36 cellular contexts compared by ENCODE assay signal in the genomic region with DNA sequence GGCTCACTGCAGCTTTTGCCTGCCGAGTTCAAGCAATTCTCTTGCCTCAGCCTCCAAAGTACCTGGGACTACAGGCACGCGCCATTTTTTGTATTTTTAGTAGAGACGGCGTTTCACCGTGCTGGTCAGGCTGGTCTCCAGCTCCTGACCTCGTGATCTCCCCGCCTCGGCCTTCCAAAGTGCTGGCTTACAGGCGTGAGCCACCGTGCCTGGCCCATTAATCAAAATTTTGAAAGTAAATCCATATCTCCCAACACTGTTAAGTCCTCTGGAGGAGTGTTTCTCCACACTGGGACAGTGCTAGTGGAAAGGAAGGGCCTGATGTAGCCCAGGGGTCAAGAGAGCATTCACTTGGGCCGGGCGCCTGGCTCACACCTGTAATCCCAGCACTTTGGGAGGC.
"Had no signal": no experiment of that assay in that cellular context is flagged by ENCODE, and none has a peak within 500 bp of the region (broad histone marks: within the 10 kb centered on the region; RNA-seq: fewer than 3 reads in every experiment).

No MANE protein-coding gene starts in this region.

- H3K36me3 ChIP-seq: ascending aorta, cardiac muscle cell had no signal

- H3K27me3 Mint-ChIP-seq: activated B cell treated with CpG ODN at 0.5 μM for 24 hours; activated CD4-positive, alpha-beta memory T cell treated with anti-CD3 and anti-CD28 coated beads for 36 hours; activated CD4-positive, alpha-beta T cell treated with anti-CD3 and anti-CD28 coated beads, Interleukin-2, amount 10 ng/mL, durations not matched to agents 24 days and 14 days; activated CD8-positive, alpha-beta memory T cell treated with anti-CD3 and anti-CD28 coated beads, Interleukin-2, amount 10 ng/mL, durations not matched to agents 7 days and 5 days; activated CD8-positive, alpha-beta T cell treated with anti-CD3 and anti-CD28 coated beads for 36 hours; activated naive CD4-positive, alpha-beta T cell treated with anti-CD3 and anti-CD28 coated beads, Interleukin-2, amount 10 ng/mL, durations not matched to agents 7 days and 5 days; activated naive CD4-positive, alpha-beta T cell treated with anti-CD3 and anti-CD28 coated beads, Interleukin-2, amount 50 U/mL, for 24 hours; activated naive CD8-positive, alpha-beta T cell; activated naive CD8-positive, alpha-beta T cell treated with anti-CD3 and anti-CD28 coated beads, Interleukin-2, amount 10 ng/mL, durations not matched to agents 7 days and 5 days; activated naive CD8-positive, alpha-beta T cell treated with anti-CD3 and anti-CD28 coated beads, Interleukin-2, amount 50 U/mL, for 24 hours; activated T-cell treated with anti-CD3 and anti-CD28 coated beads, Interleukin-2, amount 50 U/mL, for 24 hours; central memory CD8-positive, alpha-beta T cell had no signal

- ATAC-seq: activated CD8-positive, alpha-beta memory T cell treated with anti-CD3 and anti-CD28 coated beads, Interleukin-2, amount 10 ng/mL, durations not matched to agents 7 days and 5 days; activated CD8-positive, alpha-beta T cell treated with anti-CD3 and anti-CD28 coated beads for 36 hours; activated naive CD8-positive, alpha-beta T cell treated with anti-CD3 and anti-CD28 coated beads, Interleukin-2, amount 50 U/mL, for 24 hours had no signal

- H3K27ac ChIP-seq: ascending aorta, cardiac muscle cell, VCaP had no signal

- H3K9me3 ChIP-seq: ascending aorta had no signal

- H3K4me3 ChIP-seq: ascending aorta, cardiac muscle cell had no signal

- DNase-seq: activated B cell treated with CpG ODN at 0.5 μM for 24 hours; activated CD4-positive, alpha-beta memory T cell treated with anti-CD3 and anti-CD28 coated beads for 36 hours; activated CD4-positive, alpha-beta T cell treated with anti-CD3 and anti-CD28 coated beads for 4 hours; activated CD4-positive, alpha-beta T cell treated with anti-CD3 and anti-CD28 coated beads, Interleukin-2, amount 10 ng/mL, durations not matched to agents 24 days and 14 days; activated CD4-positive, alpha-beta T cell treated with anti-CD3 and anti-CD28 coated beads, Interleukin-2, amount 50 U/mL, for 1 hour; activated CD4-positive, alpha-beta T cell treated with anti-CD3 and anti-CD28 coated beads, Interleukin-2, amount 50 U/mL, for 4 hours; activated CD4-positive, CD25-positive, alpha-beta regulatory T cell treated with anti-CD3 and anti-CD28 coated beads, Interleukin-2, amount 50 U/mL, for 72 hours; activated CD8-positive, alpha-beta memory T cell treated with anti-CD3 and anti-CD28 coated beads for 24 hours; activated CD8-positive, alpha-beta memory T cell treated with anti-CD3 and anti-CD28 coated beads, Interleukin-2, amount 10 ng/mL, durations not matched to agents 7 days and 5 days; activated CD8-positive, alpha-beta memory T cell treated with anti-CD3 and anti-CD28 coated beads, Interleukin-2, amount 50 U/mL, for 48 hours; activated CD8-positive, alpha-beta T cell treated with anti-CD3 and anti-CD28 coated beads for 36 hours; activated effector memory CD4-positive, alpha-beta T cell treated with Interleukin-2 at 50 U/mL for 16 hours; activated gamma-delta T cell; activated naive CD4-positive, alpha-beta T cell treated with anti-CD3 and anti-CD28 coated beads, Interleukin-2, amount 10 ng/mL, durations not matched to agents 7 days and 5 days; activated naive CD4-positive, alpha-beta T cell treated with Interleukin-2 at 50 U/mL for 16 hours; activated naive CD8-positive, alpha-beta T cell treated with anti-CD3 and anti-CD28 coated beads, Interleukin-2, amount 10 ng/mL, durations not matched to agents 7 days and 5 days; activated naive CD8-positive, alpha-beta T cell treated with anti-CD3 and anti-CD28 coated beads, Interleukin-2, amount 50 U/mL, for 24 hours; activated T-cell treated with anti-CD3 and anti-CD28 coated beads, Interleukin-2, amount 50 U/mL, for 24 hours; activated T-cell treated with anti-CD3 and anti-CD28 coated beads, Interleukin-2, amount 50 U/mL, for 48 hours; amygdala; anterior cingulate cortex; caudate nucleus; cerebellar nuclear complex; T-helper 1 cell; T-helper 2 cell; T-helper 9 cell had no signal

- H3K27me3 ChIP-seq: ascending aorta, cardiac muscle cell had no signal

- H3K4me1 ChIP-seq: ascending aorta had no signal

- H3K9me3 Mint-ChIP-seq: activated naive CD4-positive, alpha-beta T cell treated with anti-CD3 and anti-CD28 coated beads, Interleukin-2, amount 50 U/mL, for 24 hours; activated naive CD8-positive, alpha-beta T cell treated with anti-CD3 and anti-CD28 coated beads, Interleukin-2, amount 10 ng/mL, durations not matched to agents 7 days and 5 days; activated naive CD8-positive, alpha-beta T cell treated with anti-CD3 and anti-CD28 coated beads, Interleukin-2, amount 50 U/mL, for 24 hours; activated T-cell treated with anti-CD3 and anti-CD28 coated beads, Interleukin-2, amount 50 U/mL, for 24 hours; activated T-helper 2 cell treated with anti-CD3 and anti-CD28 coated beads, Interferon-gamma antibody, Interleukin-2, Interleukin-4, amounts not matched to agents 10 μg/mL and 5 μg/mL and 100 μg/mL, durations not matched to agents 14 hours and 24 hours and 36 hours; T-helper 2 cell treated with Interferon-gamma antibody and Interleukin-4, amounts not matched to agents 5 μg/mL and 100 μg/mL, for 36 hours had no signal

- H3K36me3 Mint-ChIP-seq: activated CD4-positive, alpha-beta memory T cell treated with anti-CD3 and anti-CD28 coated beads for 36 hours; activated CD8-positive, alpha-beta memory T cell treated with anti-CD3 and anti-CD28 coated beads, Interleukin-2, amount 10 ng/mL, durations not matched to agents 7 days and 5 days; activated naive CD4-positive, alpha-beta T cell treated with anti-CD3 and anti-CD28 coated beads, Interleukin-2, amount 10 ng/mL, durations not matched to agents 7 days and 5 days; activated naive CD4-positive, alpha-beta T cell treated with anti-CD3 and anti-CD28 coated beads, Interleukin-2, amount 50 U/mL, for 24 hours; activated naive CD8-positive, alpha-beta T cell; activated naive CD8-positive, alpha-beta T cell treated with anti-CD3 and anti-CD28 coated beads, Interleukin-2, amount 10 ng/mL, durations not matched to agents 7 days and 5 days; brain had no signal

- H3K4me1 Mint-ChIP-seq: activated B cell treated with CpG ODN at 0.5 μM for 24 hours; activated CD4-positive, alpha-beta T cell treated with anti-CD3 and anti-CD28 coated beads, Interleukin-2, amount 10 ng/mL, durations not matched to agents 24 days and 14 days; activated CD8-positive, alpha-beta memory T cell treated with anti-CD3 and anti-CD28 coated beads, Interleukin-2, amount 10 ng/mL, durations not matched to agents 7 days and 5 days; activated naive CD4-positive, alpha-beta T cell treated with anti-CD3 and anti-CD28 coated beads, Interleukin-2, amount 10 ng/mL, durations not matched to agents 7 days and 5 days; activated naive CD4-positive, alpha-beta T cell treated with anti-CD3 and anti-CD28 coated beads, Interleukin-2, amount 50 U/mL, for 24 hours; activated naive CD8-positive, alpha-beta T cell treated with anti-CD3 and anti-CD28 coated beads, Interleukin-2, amount 10 ng/mL, durations not matched to agents 7 days and 5 days; activated naive CD8-positive, alpha-beta T cell treated with anti-CD3 and anti-CD28 coated beads, Interleukin-2, amount 50 U/mL, for 24 hours; central memory CD8-positive, alpha-beta T cell had no signal

- H3K27ac Mint-ChIP-seq: activated B cell treated with CpG ODN at 0.5 μM for 24 hours; activated CD4-positive, alpha-beta memory T cell treated with anti-CD3 and anti-CD28 coated beads for 36 hours; activated CD4-positive, alpha-beta T cell treated with anti-CD3 and anti-CD28 coated beads, Interleukin-2, amount 10 ng/mL, durations not matched to agents 24 days and 14 days; activated CD8-positive, alpha-beta memory T cell treated with anti-CD3 and anti-CD28 coated beads, Interleukin-2, amount 10 ng/mL, durations not matched to agents 7 days and 5 days; activated CD8-positive, alpha-beta T cell treated with anti-CD3 and anti-CD28 coated beads for 36 hours; activated naive CD4-positive, alpha-beta T cell treated with anti-CD3 and anti-CD28 coated beads, Interleukin-2, amount 10 ng/mL, durations not matched to agents 7 days and 5 days; activated naive CD4-positive, alpha-beta T cell treated with anti-CD3 and anti-CD28 coated beads, Interleukin-2, amount 50 U/mL, for 24 hours; activated naive CD8-positive, alpha-beta T cell; activated naive CD8-positive, alpha-beta T cell treated with anti-CD3 and anti-CD28 coated beads, Interleukin-2, amount 10 ng/mL, durations not matched to agents 7 days and 5 days; activated naive CD8-positive, alpha-beta T cell treated with anti-CD3 and anti-CD28 coated beads, Interleukin-2, amount 50 U/mL, for 24 hours; activated T-cell treated with anti-CD3 and anti-CD28 coated beads, Interleukin-2, amount 50 U/mL, for 24 hours; activated T-helper 2 cell treated with anti-CD3 and anti-CD28 coated beads, Interferon-gamma antibody, Interleukin-2, Interleukin-4, amounts not matched to agents 10 μg/mL and 5 μg/mL and 100 μg/mL, durations not matched to agents 14 hours and 24 hours and 36 hours; brain; T-helper 1 cell treated with Interleukin-12 subunit alpha and Interleukin-12 subunit beta and Interleukin-4 antibody, amounts not matched to agents 30 μg/mL and 1 μg/mL, for 36 hours; T-helper 2 cell treated with Interferon-gamma antibody and Interleukin-4, amounts not matched to agents 5 μg/mL and 100 μg/mL, for 36 hours had no signal

- H3K4me3 Mint-ChIP-seq: activated B cell treated with CpG ODN at 0.5 μM for 24 hours; activated CD4-positive, alpha-beta memory T cell treated with anti-CD3 and anti-CD28 coated beads for 36 hours; activated CD4-positive, alpha-beta T cell treated with anti-CD3 and anti-CD28 coated beads, Interleukin-2, amount 10 ng/mL, durations not matched to agents 24 days and 14 days; activated CD8-positive, alpha-beta memory T cell treated with anti-CD3 and anti-CD28 coated beads, Interleukin-2, amount 10 ng/mL, durations not matched to agents 7 days and 5 days; activated CD8-positive, alpha-beta T cell treated with anti-CD3 and anti-CD28 coated beads for 36 hours; activated naive CD4-positive, alpha-beta T cell treated with anti-CD3 and anti-CD28 coated beads, Interleukin-2, amount 10 ng/mL, durations not matched to agents 7 days and 5 days; activated naive CD4-positive, alpha-beta T cell treated with anti-CD3 and anti-CD28 coated beads, Interleukin-2, amount 50 U/mL, for 24 hours; activated naive CD8-positive, alpha-beta T cell; activated naive CD8-positive, alpha-beta T cell treated with anti-CD3 and anti-CD28 coated beads, Interleukin-2, amount 10 ng/mL, durations not matched to agents 7 days and 5 days; activated naive CD8-positive, alpha-beta T cell treated with anti-CD3 and anti-CD28 coated beads, Interleukin-2, amount 50 U/mL, for 24 hours; activated T-cell treated with anti-CD3 and anti-CD28 coated beads, Interleukin-2, amount 50 U/mL, for 24 hours; brain; central memory CD8-positive, alpha-beta T cell; T-helper 1 cell treated with Interleukin-12 subunit alpha and Interleukin-12 subunit beta and Interleukin-4 antibody, amounts not matched to agents 30 μg/mL and 1 μg/mL, for 36 hours; T-helper 2 cell treated with Interferon-gamma antibody and Interleukin-4, amounts not matched to agents 5 μg/mL and 100 μg/mL, for 36 hours had no signal
